8 cellular contexts compared by ENCODE assay signal in genomic region chr17:15257316-15257925, GRCh38. TPM values are rescaled to one million over a fixed set of nuclear protein-coding genes. Genes with fewer than 3 reads are reported as not detected.
DNase-seq lines count a peak whose midpoint lies in the region; ATAC-seq and TF ChIP-seq lines count a peak whose summit lies in the region.

No MANE protein-coding gene starts in this region.

- H3K4me3 ChIP-seq in CD4-positive, alpha-beta memory T cell (ENCODE audit: low read length in 2 of 2) = no peak overlapping the region
- peak overlapping the region; percentile 30 for H3K4me3 ChIP-seq in ovary

- H3K9me3 Mint-ChIP-seq in CD4-positive, alpha-beta memory T cell = peaks cover 0 to 2% (median 0%) of the 10 kb centered on the region in 8 donors

- peak overlapping the region in 3 of 8 donors; percentile 10 to 68 (median 51) for H3K4me3 Mint-ChIP-seq in CD4-positive, alpha-beta memory T cell

- TF ChIP-seq POLR2A in ovary (IDR thresholded peaks at IDR 0.05) = no peak

- peaks cover 8% of the 10 kb centered on the region for H3K27me3 ChIP-seq in CD4-positive, alpha-beta memory T cell (ENCODE audit: insufficient read depth, low read length)
- no peaks in the 10 kb centered on the region for H3K27me3 ChIP-seq in ovary

- peak; percentile 85 for TF ChIP-seq CTCF in RWPE1 (conservative IDR thresholded peaks at IDR 0.05; ENCODE audit: low read depth)
- peak; percentile 65 to 82 (median 74) for TF ChIP-seq CTCF in ovary (IDR thresholded peaks at IDR 0.05)

- POLR2A ChIA-PET in CD4-positive, alpha-beta memory T cell (lab: Charles Lee; ENCODE audit: partially characterized antibody) = no interaction called here
- POLR2A ChIA-PET in RWPE1 (lab: Yijun Ruan, JAX; ENCODE audit: low non-redundant PET) = no interaction called here

- H3K36me3 ChIP-seq in CD4-positive, alpha-beta memory T cell (ENCODE audit: insufficient read depth, low read length) = no peaks in the 10 kb centered on the region
- no peaks in the 10 kb centered on the region for H3K36me3 ChIP-seq in ovary

- H3K27me3 Mint-ChIP-seq in CD4-positive, alpha-beta memory T cell = peaks cover 42 to 45% of the 10 kb centered on the region in 2 donors

- no peaks in the 10 kb centered on the region for H3K9me3 ChIP-seq in CD4-positive, alpha-beta memory T cell (ENCODE audit: control insufficient read depth in 1 of 2, low read length in 2 of 2)
- no peaks in the 10 kb centered on the region for H3K9me3 ChIP-seq in ovary

- WGBS in ovary, 3 donors = 3 to 5% (median 4%) methylated on average over 18 of the region's 18 CpGs

- H3K36me3 Mint-ChIP-seq in CD4-positive, alpha-beta memory T cell = no peaks in the 10 kb centered on the region

- intact Hi-C loops in CD4-positive, alpha-beta memory T cell (cut with micrococcal nuclease) = loop anchor here (1.0 to 5.0 kb wide), 2 partner anchors 246 to 270 kb away; no protein-coding TSS in a partner anchor
- intact Hi-C loops in ovary (cut with DNase I) = loop anchor here in 1 of 4 donors (5.0 kb wide), 1 partner anchor 250 kb away; no protein-coding TSS in a partner anchor

- peak; percentile 32 to 50 (median 44) for DNase-seq in CD4-positive, alpha-beta memory T cell
- peak; percentile 59 for DNase-seq in RWPE1 (ENCODE audit: low spot score)
- peak in 3 of 4 experiments; percentile 5 to 29 (median 8) for DNase-seq in activated naive CD4-positive, alpha-beta T cell (lab: John Stamatoyannopoulos, UW)
- peak; percentile 97 for DNase-seq in globus pallidus (ENCODE audit: low spot score)
- peak; percentile 60 to 83 (median 74) for DNase-seq in ovary
- DNase-seq in ureter (ENCODE audit: low spot score) = peak; percentile 89

- no peak overlapping the region for H3K27ac ChIP-seq in CD4-positive, alpha-beta memory T cell (ENCODE audit: low read depth, low read length)
- no peak overlapping the region for H3K27ac ChIP-seq in RWPE1
- H3K27ac ChIP-seq in ovary = peak overlapping the region in 1 of 2 donors; percentile 5

- no peak for TF ChIP-seq EP300 in ovary (IDR thresholded peaks at IDR 0.05)

- H3K27ac Mint-ChIP-seq in CD4-positive, alpha-beta memory T cell = no peak overlapping the region

- peaks cover 21% of the 10 kb centered on the region for H3K4me1 ChIP-seq in CD4-positive, alpha-beta memory T cell (ENCODE audit: insufficient read depth, low read length)
- peaks cover 19% of the 10 kb centered on the region for H3K4me1 ChIP-seq in ovary (ENCODE audit: insufficient read depth)

- peaks cover 11 to 26% (median 14%) of the 10 kb centered on the region in 4 donors for H3K4me1 Mint-ChIP-seq in CD4-positive, alpha-beta memory T cell

- ATAC-seq in GM19328 (IDR thresholded peaks at IDR 0.05; ENCODE audit: unreplicated experiment) (peak; percentile 60), HG03571 (IDR thresholded peaks at IDR 0.05; ENCODE audit: unreplicated experiment) (peak; percentile 62)

- CTCF ChIA-PET in CD4-positive, alpha-beta memory T cell (lab: Charles Lee; ENCODE audit: partially characterized antibody) = interaction anchor here (1.1 to 3.4 kb wide), 10 partner anchors 9 to 741 kb away, joined by 3 to 28 read pairs (median 7); partner anchors contain the start of genes TTC19 and ZSWIM7
- CTCF ChIA-PET in RWPE1 (lab: Yijun Ruan, JAX) = interaction anchor here (0.5 to 1.2 kb wide), 6 partner anchors 12 to 1202 kb away, joined by 3 to 8 read pairs (median 3); no protein-coding TSS in a partner anchor

RNA-seq across cellular contexts. Expression of gene PMP22, which starts 7.7 kb away (rescaled TPM):
- under 1 TPM; 0.53 to 0.76 TPM for total RNA-seq in CD4-positive, alpha-beta memory T cell
- not detected for polyA plus RNA-seq in CD4-positive, alpha-beta memory T cell
- 100 to 1,000 TPM in 4 of 7 donors, 10 to 100 TPM in 3; 48.3 to 124 (median 108) TPM for total RNA-seq in ovary
- 100 to 1,000 TPM; 130 to 251 TPM for polyA plus RNA-seq in ovary
- total RNA-seq in ureter = 117 TPM

Comparison
In these comparisons a context has a peak if more than half of its experiments do, and no peak if none do; other contexts are left out.
1. DNase-seq: peak in every context shown above with its lines; median percentile 97 in globus pallidus; 89 in ureter; 74 in ovary; 59 in RWPE1; 44 in CD4-positive, alpha-beta memory T cell; 8 in activated naive CD4-positive, alpha-beta T cell.
2. RNA of gene PMP22, which starts 7.7 kb away (total RNA-seq): 117 TPM in ureter (single experiment) and 48.3 to 124 TPM in ovary; 0.53 to 0.76 TPM in CD4-positive, alpha-beta memory T cell; every median in the first group is over 10 times any median in the second.